ENCODE assay signal across 29 cellular contexts in genomic region chr6:48412656-48413055, GRCh38.
"Had no signal": no experiment of that assay in that cellular context is flagged by ENCODE, and none has a peak within 500 bp of the region (broad histone marks: within the 10 kb centered on the region; RNA-seq: fewer than 3 reads in every experiment).

No MANE protein-coding gene starts in this region.

- ATAC-seq: activated naive CD4-positive, alpha-beta T cell treated with anti-CD3 and anti-CD28 coated beads, Interleukin-2, amount 50 U/mL, for 72 hours; activated naive CD8-positive, alpha-beta T cell treated with anti-CD3 and anti-CD28 coated beads, Interleukin-2, amount 50 U/mL, for 24 hours; activated T-cell treated with anti-CD3 and anti-CD28 coated beads, Interleukin-2, amount 50 U/mL, for 4 hours; activated T-cell treated with anti-CD3 and anti-CD28 coated beads, Interleukin-2, amount 50 U/mL, for 72 hours; activated T-helper 17 cell treated with anti-CD3 and anti-CD28 coated beads, Interleukin-2, amount 50 U/mL, for 72 hours; body of pancreas had no signal

- DNase-seq: activated effector memory CD4-positive, alpha-beta T cell treated with anti-CD3 and anti-CD28 coated beads, Interleukin-2, amount 50 U/mL, for 16 hours; activated effector memory CD4-positive, alpha-beta T cell treated with Interleukin-2 at 50 U/mL for 16 hours; activated gamma-delta T cell; activated gamma-delta T cell treated with Interleukin-2 at 50 U/mL for 16 hours; activated naive CD4-positive, alpha-beta T cell; activated naive CD4-positive, alpha-beta T cell treated with anti-CD3 and anti-CD28 coated beads for 36 hours; activated naive CD4-positive, alpha-beta T cell treated with anti-CD3 and anti-CD28 coated beads, Interleukin-2, amount 10 ng/mL, durations not matched to agents 7 days and 5 days; activated naive CD4-positive, alpha-beta T cell treated with anti-CD3 and anti-CD28 coated beads, Interleukin-2, amount 50 U/mL, for 16 hours; activated naive CD4-positive, alpha-beta T cell treated with Interleukin-2 at 50 U/mL for 16 hours; activated naive CD8-positive, alpha-beta T cell treated with anti-CD3 and anti-CD28 coated beads for 36 hours; activated naive CD8-positive, alpha-beta T cell treated with anti-CD3 and anti-CD28 coated beads, Interleukin-2, amount 10 ng/mL, durations not matched to agents 7 days and 5 days; activated naive CD8-positive, alpha-beta T cell treated with anti-CD3 and anti-CD28 coated beads, Interleukin-2, amount 50 U/mL, for 24 hours; activated T-cell treated with anti-CD3 and anti-CD28 coated beads, Interleukin-2, amount 50 U/mL, for 1 hour; activated T-cell treated with anti-CD3 and anti-CD28 coated beads, Interleukin-2, amount 50 U/mL, for 24 hours; activated T-cell treated with anti-CD3 and anti-CD28 coated beads, Interleukin-2, amount 50 U/mL, for 4 hours; activated T-cell treated with anti-CD3 and anti-CD28 coated beads, Interleukin-2, amount 50 U/mL, for 48 hours; activated T-cell treated with anti-CD3 and anti-CD28 coated beads, Interleukin-2, amount 50 U/mL, for 72 hours; adrenal gland; amniotic stem cell; amygdala; anterior cingulate cortex; aorta; body of pancreas; brain microvascular endothelial cell; caudate nucleus; central memory CD4-positive, alpha-beta T cell; cerebellar nuclear complex had no signal
